Comparison of ENCODE assay signal across 27 cellular contexts in genomic region chr1:175218132-175218531, GRCh38. TPM values are rescaled to one million over a fixed set of nuclear protein-coding genes. Genes with fewer than 3 reads are reported as not detected.
A peak's percentile ranks its signal among the peaks of the same experiment; 100 is the strongest.
DNase-seq lines count a peak whose midpoint lies in the region; ATAC-seq, FAIRE-seq and TF ChIP-seq lines count a peak whose summit lies in the region.
"Had no signal": no experiment of that assay in that cellular context is flagged by ENCODE, and none has a peak within 500 bp of the region (broad histone marks: within the 10 kb centered on the region; RNA-seq: fewer than 3 reads in every experiment).

No MANE protein-coding gene starts in this region.

- no peaks in the 10 kb centered on the region for H3K9me3 Mint-ChIP-seq in CD4-positive, alpha-beta T cell
- H3K9me3 Mint-ChIP-seq: immature natural killer cell; T-helper 1 cell treated with Interleukin-12 subunit alpha and Interleukin-12 subunit beta and Interleukin-4 antibody, amounts not matched to agents 30 μg/mL and 1 μg/mL, for 36 hours had no signal

- 0 out of 2 replicates have a peak, but pooled peaks cover 5% of the 10 kb centered on the region for H3F3A ChIP-seq in PC-9 (ENCODE audit: insufficient read depth, low read depth)
- H3F3A ChIP-seq in SK-N-SH (replicated peaks; ENCODE audit: insufficient read depth) = no peaks in the 10 kb centered on the region

- intact Hi-C loops in PC-9 (cut with micrococcal nuclease; ENCODE audit: unreplicated experiment) = no loop called here
- intact Hi-C loops in mucosa of descending colon (cut with DNase I, micrococcal nuclease) = no loop called here
- intact Hi-C loops in CD4-positive, alpha-beta T cell (cut with DNase I, micrococcal nuclease) = loop anchor here (5.0 to 10.0 kb wide), 2 partner anchors 47 to 79 kb away; no protein-coding TSS in a partner anchor

- no peak for TF ChIP-seq RAD21 in SK-N-SH (IDR thresholded peaks at IDR 0.05; ENCODE audit: low read length)

- H3K9ac ChIP-seq in Karpas-422 (ENCODE audit: low read length) (peak overlapping the region; percentile 68), SK-N-SH (no peak overlapping the region)
- H3K9ac ChIP-seq: GM23248 had no signal

- H3K4me3 ChIP-seq in Karpas-422 (ENCODE audit: low read length) (peak overlapping the region; percentile 53), PC-9 (no peak overlapping the region), mucosa of descending colon (no peak overlapping the region), SK-N-SH (ENCODE audit: low read depth in 2 of 2, low read length in 1 of 2) (no peak overlapping the region)
- H3K4me3 ChIP-seq: body of pancreas, GM23248, ovary, right atrium auricular region had no signal

- TF ChIP-seq EP300 in SK-N-SH (IDR thresholded peaks at IDR 0.05; ENCODE audit: borderline replicate concordance in 1 of 2, low read depth in 1 of 2, low read length in 1 of 2) = no peak

- peak overlapping the region; percentile 99 for H3K27ac ChIP-seq in Karpas-422 (ENCODE audit: low read length)
- peak overlapping the region; percentile 47 for H3K27ac ChIP-seq in PC-9
- no peak overlapping the region for H3K27ac ChIP-seq in CD4-positive, alpha-beta T cell (ENCODE audit: low read depth, low read length)
- no peak overlapping the region for H3K27ac ChIP-seq in SK-N-SH (ENCODE audit: low read depth in 2 of 2, low read length in 1 of 2)
- H3K27ac ChIP-seq: body of pancreas, GM23248, ovary, right atrium auricular region had no signal

- no peaks in the 10 kb centered on the region for H3K9me3 ChIP-seq in Karpas-422 (ENCODE audit: low read length)
- H3K9me3 ChIP-seq in PC-9 (ENCODE audit: insufficient read depth, low read depth) = peaks cover 7% of the 10 kb centered on the region; the same call in 1 of the 2 replicates
- no peaks in the 10 kb centered on the region for H3K9me3 ChIP-seq in mucosa of descending colon
- H3K9me3 ChIP-seq in CD4-positive, alpha-beta T cell (ENCODE audit: control insufficient read depth, low read length) = no peaks in the 10 kb centered on the region
- 0 out of 2 replicates have a peak, but pooled peaks cover 6% of the 10 kb centered on the region for H3K9me3 ChIP-seq in SK-N-SH
- H3K9me3 ChIP-seq: body of pancreas, ovary had no signal

- no peaks in the 10 kb centered on the region for H3K27me3 Mint-ChIP-seq in CD4-positive, alpha-beta T cell

- H3K36me3 ChIP-seq in Karpas-422 (ENCODE audit: insufficient read depth, low read length) = no peaks in the 10 kb centered on the region
- no peaks in the 10 kb centered on the region for H3K36me3 ChIP-seq in PC-9 (ENCODE audit: low read depth)
- no peaks in the 10 kb centered on the region for H3K36me3 ChIP-seq in mucosa of descending colon (ENCODE audit: low read depth)
- H3K36me3 ChIP-seq in SK-N-SH (replicated peaks in 1 of 2; ENCODE audit: control insufficient read depth in 1 of 2, insufficient read depth in 2 of 2, low read length in 1 of 2) = no peaks in the 10 kb centered on the region
- H3K36me3 ChIP-seq: ovary, right atrium auricular region had no signal

- H4K20me1 ChIP-seq in Karpas-422 (ENCODE audit: insufficient read depth, low read depth, low read length) (no peaks in the 10 kb centered on the region), PC-9 (ENCODE audit: insufficient read depth) (no peaks in the 10 kb centered on the region), SK-N-SH (ENCODE audit: insufficient read depth) (no peaks in the 10 kb centered on the region)

- BruUV-seq in PC-9 (replicated peaks; lab: Mats Ljungman, UMichigan) = no TSS peak

- no peaks in the 10 kb centered on the region for H3K36me3 Mint-ChIP-seq in CD4-positive, alpha-beta T cell (ENCODE audit: low read depth)
- H3K36me3 Mint-ChIP-seq: CD14-positive monocyte, immature natural killer cell had no signal

- TF ChIP-seq POLR2A in GM12891 (IDR thresholded peaks at IDR 0.05; ENCODE audit: low read depth, low read length) = no peak

- H3K4me3 Mint-ChIP-seq in CD4-positive, alpha-beta T cell = no peak overlapping the region
- H3K4me3 Mint-ChIP-seq: CD14-positive monocyte; immature natural killer cell; nephron; T-helper 1 cell treated with Interleukin-12 subunit alpha and Interleukin-12 subunit beta and Interleukin-4 antibody, amounts not matched to agents 30 μg/mL and 1 μg/mL, for 36 hours had no signal

- DNase-seq in GM12891 (ENCODE audit: insufficient read length, low spot score) (no peak), Karpas-422 (no peak), PC-9 (no peak), mucosa of descending colon (no peak), SK-N-SH (no peak), iPS-NIHi11 (ENCODE audit: low spot score) (no peak)
- DNase-seq in CD4-positive, alpha-beta T cell = no peak
- DNase-seq: activated gamma-delta T cell; body of pancreas; foreskin fibroblast; GM23248; immature natural killer cell; left ventricle myocardium superior; midbrain; NCI-H1694 treated with DMSO at 0.1 percent for 48 hours; ovary; stimulated activated CD4-positive, alpha-beta T cell treated with anti-CD3 and anti-CD28 coated beads, Interleukin-12 subunit alpha, Interleukin-12 subunit beta, amount 100 ng/mL, for 4 hours; stimulated activated CD4-positive, alpha-beta T cell treated with anti-CD3 and anti-CD28 coated beads, Interleukin-4, amount 100 ng/mL, for 24 hours; stimulated activated naive CD4-positive, alpha-beta T cell had no signal

- H3K4me1 ChIP-seq in Karpas-422 (ENCODE audit: low read length) = peaks cover 80% of the 10 kb centered on the region
- H3K4me1 ChIP-seq in PC-9 (replicated peaks; ENCODE audit: insufficient read depth) = peaks cover 28% of the 10 kb centered on the region
- peaks cover 17% of the 10 kb centered on the region for H3K4me1 ChIP-seq in mucosa of descending colon (ENCODE audit: low read depth)
- H3K4me1 ChIP-seq in SK-N-SH (ENCODE audit: control insufficient read depth in 1 of 2, insufficient read depth in 2 of 2, low read depth in 1 of 2, low read length in 1 of 2) = peaks cover 0 to 12% of the 10 kb centered on the region in 2 experiments; a peak in 2 of 4 replicates
- H3K4me1 ChIP-seq: body of pancreas had no signal

- WGBS in SK-N-SH (ENCODE audit: low lambda C conversion rate) = 17% methylated on average over 6 of the region's 6 CpGs

- H3K9me2 ChIP-seq in Karpas-422 (replicated peaks; ENCODE audit: insufficient read depth, low read length) (no peaks in the 10 kb centered on the region), PC-9 (ENCODE audit: insufficient read depth) (no peaks in the 10 kb centered on the region), SK-N-SH (no peaks in the 10 kb centered on the region)

- H2AFZ ChIP-seq in Karpas-422 (ENCODE audit: low read length) (no peak overlapping the region), PC-9 (no peak overlapping the region; the same call in 1 of the 2 replicates), SK-N-SH (ENCODE audit: low read depth) (no peak overlapping the region)
- H2AFZ ChIP-seq: GM23248 had no signal

- H3K27me3 ChIP-seq in Karpas-422 (ENCODE audit: low read length) = no peaks in the 10 kb centered on the region
- no peaks in the 10 kb centered on the region for H3K27me3 ChIP-seq in PC-9 (ENCODE audit: insufficient read depth, low read depth)
- H3K27me3 ChIP-seq in CD4-positive, alpha-beta T cell (ENCODE audit: control insufficient read depth, insufficient read depth, low read length) = no peaks in the 10 kb centered on the region
- no peaks in the 10 kb centered on the region for H3K27me3 ChIP-seq in SK-N-SH (ENCODE audit: insufficient read depth)
- H3K27me3 ChIP-seq: body of pancreas, ovary, right atrium auricular region had no signal

- peak; percentile 46 for ATAC-seq in mucosa of descending colon
- no peak for ATAC-seq in CD4-positive, alpha-beta T cell (ENCODE audit: poor library complexity)
- no peak for ATAC-seq in HG03045 (IDR thresholded peaks at IDR 0.05; ENCODE audit: unreplicated experiment)
- ATAC-seq: body of pancreas, left ventricle myocardium superior had no signal

- peak; percentile 82 for FAIRE-seq in GM12891 (lab: Jason Lieb, UNC)
- FAIRE-seq: D721Med, HTR-8/SVneo, urothelium cell line had no signal

- H3K79me2 ChIP-seq in Karpas-422 (ENCODE audit: low read length) (no peaks in the 10 kb centered on the region), PC-9 (ENCODE audit: low read depth) (no peaks in the 10 kb centered on the region), SK-N-SH (ENCODE audit: insufficient read depth) (no peaks in the 10 kb centered on the region)

- H3K4me2 ChIP-seq in Karpas-422 (ENCODE audit: low read depth, low read length, poor library complexity, severe bottlenecking) = peak overlapping the region; percentile 77
- H3K4me2 ChIP-seq in PC-9 = no peak overlapping the region; the same call in 1 of the 2 replicates
- H3K4me2 ChIP-seq in SK-N-SH = no peak overlapping the region

- TF ChIP-seq CTCF in PC-9 (conservative IDR thresholded peaks at IDR 0.05) (no peak), mucosa of descending colon (IDR thresholded peaks at IDR 0.05) (no peak), SK-N-SH (IDR thresholded peaks at IDR 0.05) (no peak)
- TF ChIP-seq CTCF in CD4-positive, alpha-beta T cell (IDR thresholded peaks at IDR 0.05) = no peak

- no peak overlapping the region for H3K27ac Mint-ChIP-seq in CD4-positive, alpha-beta T cell
- H3K27ac Mint-ChIP-seq: CD14-positive monocyte; immature natural killer cell; T-helper 1 cell treated with Interleukin-12 subunit alpha and Interleukin-12 subunit beta and Interleukin-4 antibody, amounts not matched to agents 30 μg/mL and 1 μg/mL, for 36 hours had no signal

- peaks cover 30% of the 10 kb centered on the region for H3K4me1 Mint-ChIP-seq in CD4-positive, alpha-beta T cell (ENCODE audit: low read depth)

- CTCF ChIA-PET in PC-9 (lab: Charles Lee) (no interaction called here), SK-N-SH (lab: Yijun Ruan, JAX) (interaction anchor here (0.6 kb wide), 1 partner anchor 39 kb away, joined by 3 read pairs; no protein-coding TSS in a partner anchor)
- CTCF ChIA-PET in CD4-positive, alpha-beta T cell (lab: Charles Lee) = no interaction called here

- POLR2A ChIA-PET in PC-9 (lab: Charles Lee; ENCODE audit: unreplicated experiment) (no interaction called here), SK-N-SH (lab: Yijun Ruan, JAX) (no interaction called here)
- POLR2A ChIA-PET in CD4-positive, alpha-beta T cell (lab: Charles Lee) = no interaction called here

TF ChIP-seq in GM12891, 5 proteins besides CTCF, POLR2A, EP300 and RAD21 (continues in another document):
- TF ChIP-seq POU2F2 (IDR thresholded peaks at IDR 0.05; ENCODE audit: low read depth, low read length) (no peak), SPI1 (IDR thresholded peaks at IDR 0.05; ENCODE audit: low read depth, low read length) (no peak), POLR2AphosphoS5 (IDR thresholded peaks at IDR 0.05; ENCODE audit: low read depth, low read length) (no peak)

TF ChIP-seq in SK-N-SH, 30 proteins besides CTCF, POLR2A, EP300 and RAD21 (continues in another document):
- TF ChIP-seq SIN3A (IDR thresholded peaks at IDR 0.05; ENCODE audit: borderline replicate concordance, low read depth, low read length) = no peak
- TF ChIP-seq NRF1 (IDR thresholded peaks at IDR 0.05; ENCODE audit: low read depth, low read length) = no peak

RNA-seq across cellular contexts. Expression of gene KIAA0040, which starts 25.6 kb away (rescaled TPM):
- polyA plus RNA-seq in GM12891 (2012; ENCODE audit: low read depth, missing spikeins) = 3.9 TPM
- 48.5 and 86.6 TPM in 2 replicates for total RNA-seq in Karpas-422 (2014; rRNA removed; shearing (Covaris generic); ENCODE audit: low replicate concordance)
- 8.8 and 9.5 TPM in 2 replicates for total RNA-seq in PC-9 (2021)
- total RNA-seq in mucosa of descending colon = 10 to 100 TPM; 13.3 to 18.8 (median 13.3) TPM
- 10 to 100 TPM; 13.5 to 14.5 TPM for total RNA-seq in CD4-positive, alpha-beta T cell
- 0.08 and 0.15 TPM in 2 replicates for polyA plus RNA-seq in SK-N-SH (2012; rRNA removed)
- 0.06 and 0.12 TPM in 2 replicates for polyA plus RNA-seq in SK-N-SH (2012; cell fraction: cytosol; rRNA removed)
- 0.02 TPM in 1 of 2 replicates, not detected in the other for polyA plus RNA-seq in SK-N-SH (2012; cell fraction: nucleus; rRNA removed)

Comparison
In these comparisons a context has a peak if more than half of its experiments do, and no peak if none do; other contexts are left out.
1. H3K27ac ChIP-seq: peak in Karpas-422 (single experiment) and PC-9 (single experiment); none in CD4-positive, alpha-beta T cell (single experiment) and SK-N-SH (0 of 2).
2. intact Hi-C loops: an anchor here in CD4-positive, alpha-beta T cell (5.0 to 10.0 kb wide); none called in PC-9 and mucosa of descending colon.